Comparison of ENCODE assay signal across 1 cellular context in genomic region chr16:85557083-85557975, GRCh38.
TF ChIP-seq lines count a peak whose summit lies in the region.

No MANE protein-coding gene starts in this region.

TF ChIP-seq in HepG2, 621 proteins besides CTCF, POLR2A, EP300 and RAD21 (continued from another document and continues in another):
- TF ChIP-seq KLF16 (CRISPR knock-in tag; IDR thresholded peaks at IDR 0.05) (peak in 1 of 2 experiments; percentile 25; a peak in 1 of 4 replicates), ZNF232 (CRISPR knock-in tag; IDR thresholded peaks at IDR 0.05; ENCODE audit: borderline replicate concordance) (peak; percentile 70), ISL2 (CRISPR knock-in tag; IDR thresholded peaks at IDR 0.05) (0 out of 2 replicates have a peak, but pooled peaks have one; percentile 15), GMEB1 (CRISPR knock-in tag; IDR thresholded peaks at IDR 0.05; ENCODE audit: borderline replicate concordance) (peak; percentile 46; the same call in 1 of the 2 replicates), NFKB2 (CRISPR knock-in tag; IDR thresholded peaks at IDR 0.05; ENCODE audit: borderline replicate concordance) (peak; percentile 32; the same call in 1 of the 2 replicates), RFX5 (IDR thresholded peaks at IDR 0.05; ENCODE audit: low read depth, low read length) (no peak), MYC (CRISPR knock-in tag; IDR thresholded peaks at IDR 0.05; ENCODE audit: borderline replicate concordance) (peak; percentile 48; the same call in 1 of the 2 replicates), RAD51 (IDR thresholded peaks at IDR 0.05; ENCODE audit: borderline replicate concordance) (peak; percentile 44; the same call in 1 of the 2 replicates), ZBTB10 (CRISPR knock-in tag; IDR thresholded peaks at IDR 0.05; ENCODE audit: borderline replicate concordance) (peak; percentile 75), BCL3 (CRISPR knock-in tag; IDR thresholded peaks at IDR 0.05) (no peak), SOX5 (CRISPR knock-in tag; IDR thresholded peaks at IDR 0.05; ENCODE audit: borderline replicate concordance) (0 out of 2 replicates have a peak, but pooled peaks have one; percentile 6), ZNF263 (CRISPR knock-in tag; IDR thresholded peaks at IDR 0.05) (peak; percentile 43; the same call in 1 of the 2 replicates), MAX (IDR thresholded peaks at IDR 0.05) (peak; percentile 82), ZC3H13 (CRISPR knock-in tag; IDR thresholded peaks at IDR 0.05) (no peak), UBTF (CRISPR knock-in tag; IDR thresholded peaks at IDR 0.05) (0 out of 2 replicates have a peak, but pooled peaks have one; percentile 7), ZNF597 (CRISPR knock-in tag; IDR thresholded peaks at IDR 0.05) (no peak), ZNF678 (CRISPR knock-in tag; IDR thresholded peaks at IDR 0.05) (no peak), NPAS2 (CRISPR knock-in tag; IDR thresholded peaks at IDR 0.05; ENCODE audit: borderline replicate concordance) (no peak), ETV5 (CRISPR knock-in tag; IDR thresholded peaks at IDR 0.05; ENCODE audit: borderline replicate concordance) (peak; percentile 35; the same call in 1 of the 2 replicates), KLF13 (CRISPR knock-in tag; IDR thresholded peaks at IDR 0.05) (no peak), HNF4A (CRISPR knock-in tag; IDR thresholded peaks at IDR 0.05) (0 out of 2 replicates have a peak, but pooled peaks have one; percentile 7), RARA (CRISPR knock-in tag; IDR thresholded peaks at IDR 0.05) (peak; percentile 48), MXD4 (CRISPR knock-in tag; IDR thresholded peaks at IDR 0.05) (peak; percentile 26), REL (CRISPR knock-in tag; conservative IDR thresholded peaks at IDR 0.05) (no peak), TGIF2 (CRISPR knock-in tag; IDR thresholded peaks at IDR 0.05) (no peak), ZNF558 (CRISPR knock-in tag; IDR thresholded peaks at IDR 0.05; ENCODE audit: borderline replicate concordance) (peak; percentile 11; the same call in 1 of the 2 replicates), ZNF333 (CRISPR knock-in tag; IDR thresholded peaks at IDR 0.05; ENCODE audit: borderline replicate concordance) (no peak), SMAD3 (CRISPR knock-in tag; IDR thresholded peaks at IDR 0.05) (peak; percentile 17; the same call in 1 of the 2 replicates), HMGXB4 (CRISPR knock-in tag; IDR thresholded peaks at IDR 0.05; ENCODE audit: borderline replicate concordance in 1 of 2, low read depth in 1 of 2) (peak in 1 of 2 experiments; percentile 47; a peak in 1 of 4 replicates), ZNF24 (IDR thresholded peaks at IDR 0.05) (no peak), ZNF772 (CRISPR knock-in tag; IDR thresholded peaks at IDR 0.05) (peak; percentile 30; the same call in 1 of the 2 replicates), HDAC1 (CRISPR knock-in tag; IDR thresholded peaks at IDR 0.05) (peak; percentile 29; the same call in 1 of the 2 replicates), PHF20 (CRISPR knock-in tag; IDR thresholded peaks at IDR 0.05) (no peak), HNRNPL (IDR thresholded peaks at IDR 0.05; ENCODE audit: low read depth, low read length) (0 out of 2 replicates have a peak, but pooled peaks have one; percentile 40), ARNTL (CRISPR knock-in tag; IDR thresholded peaks at IDR 0.05) (peak; percentile 75), ARID5B (CRISPR knock-in tag; IDR thresholded peaks at IDR 0.05) (0 out of 2 replicates have a peak, but pooled peaks have one; percentile 30), ZNF274 (CRISPR knock-in tag; IDR thresholded peaks at IDR 0.05) (0 out of 2 replicates have a peak, but pooled peaks have one; percentile 20), ZNF841 (CRISPR knock-in tag; IDR thresholded peaks at IDR 0.05; ENCODE audit: borderline replicate concordance) (no peak), PLSCR1 (CRISPR knock-in tag; IDR thresholded peaks at IDR 0.05; ENCODE audit: borderline replicate concordance) (no peak), ZNF446 (CRISPR knock-in tag; IDR thresholded peaks at IDR 0.05) (no peak), PCBP2 (optimal IDR thresholded peaks at IDR 0.05; ENCODE audit: low read depth, low read length, poor library complexity, severe bottlenecking) (no peak), MAZ (IDR thresholded peaks at IDR 0.05; ENCODE audit: borderline replicate concordance, low read depth, low read length) (no peak), MAZ (CRISPR knock-in tag; IDR thresholded peaks at IDR 0.05; ENCODE audit: low read depth) (no peak)
